Comparison of ENCODE assay signal across 18 cellular contexts in the genomic region with DNA sequence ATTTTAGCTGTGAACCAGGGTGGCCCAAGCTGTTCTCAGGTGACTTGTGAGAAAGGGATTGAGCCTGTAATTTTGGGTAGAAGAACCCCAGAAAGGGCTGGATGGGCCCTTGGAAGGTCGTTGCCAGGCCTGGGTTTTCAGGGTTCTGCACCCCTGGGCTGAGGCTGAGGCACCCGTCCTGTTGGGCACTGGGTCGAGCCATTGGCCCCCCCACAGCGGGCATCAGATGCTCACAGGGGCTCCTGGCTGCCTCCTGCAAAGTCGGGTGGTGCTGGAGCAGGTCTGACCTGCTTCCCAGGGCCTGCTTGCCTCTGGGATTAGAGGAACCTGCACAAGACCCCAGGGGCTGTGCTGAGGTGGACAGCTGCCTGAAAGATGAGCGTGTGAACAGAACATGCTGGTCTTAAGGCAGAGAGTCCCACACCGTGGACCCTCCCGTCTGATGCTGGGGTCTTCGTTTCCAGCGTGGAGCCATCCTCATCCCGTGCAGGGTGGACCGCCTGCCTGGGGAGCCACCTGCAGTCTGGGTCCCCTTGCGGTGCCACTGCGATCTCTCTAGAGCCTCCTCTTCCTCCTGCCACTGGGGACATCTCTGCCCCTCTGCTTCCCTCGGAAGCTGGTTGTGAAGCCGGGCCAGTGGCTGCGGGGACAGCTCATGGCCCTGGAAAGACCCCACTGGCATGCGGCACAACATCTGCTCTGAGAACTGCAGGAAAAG. TPM values are rescaled to one million over a fixed set of nuclear protein-coding genes. Genes with fewer than 3 reads are reported as not detected.
"Had no signal": no experiment of that assay in that cellular context is flagged by ENCODE, and none has a peak within 500 bp of the region (broad histone marks: within the 10 kb centered on the region; RNA-seq: fewer than 3 reads in every experiment).

No MANE protein-coding gene starts in this region.

- H3K27ac Mint-ChIP-seq: activated naive CD8-positive, alpha-beta T cell treated with anti-CD3 and anti-CD28 coated beads, Interleukin-2, amount 50 U/mL, for 24 hours; activated T-cell treated with anti-CD3 and anti-CD28 coated beads, Interleukin-2, amount 50 U/mL, for 72 hours; memory B cell; neural progenitor cell had no signal

- H3K36me3 ChIP-seq: colonic mucosa, gastrocnemius medialis, heart right ventricle, left ventricle myocardium inferior, neural progenitor cell, right atrium auricular region, transverse colon had no signal

- H3K4me1 ChIP-seq: colonic mucosa, gastrocnemius medialis, neural progenitor cell, transverse colon had no signal

- H3K4me2 ChIP-seq: neural progenitor cell, smooth muscle cell had no signal

- DNase-seq: activated CD4-positive, alpha-beta memory T cell treated with anti-CD3 and anti-CD28 coated beads, Interleukin-2, amount 10 ng/mL, durations not matched to agents 7 days and 5 days; activated CD4-positive, alpha-beta T cell treated with anti-CD3 and anti-CD28 coated beads for 1 hour; activated CD8-positive, alpha-beta memory T cell treated with anti-CD3 and anti-CD28 coated beads, Interleukin-2, amount 50 U/mL, for 4 hours; activated naive CD8-positive, alpha-beta T cell treated with anti-CD3 and anti-CD28 coated beads, Interleukin-2, amount 50 U/mL, for 24 hours; activated T-cell treated with anti-CD3 and anti-CD28 coated beads, Interleukin-2, amount 50 U/mL, for 72 hours; colonic mucosa; effector memory CD4-positive, alpha-beta T cell; gastrocnemius medialis; heart right ventricle; islet precursor cell; left ventricle myocardium inferior; transverse colon had no signal

- H3K4me3 Mint-ChIP-seq: activated CD4-positive, alpha-beta memory T cell treated with anti-CD3 and anti-CD28 coated beads, Interleukin-2, amount 10 ng/mL, durations not matched to agents 7 days and 5 days; activated naive CD8-positive, alpha-beta T cell treated with anti-CD3 and anti-CD28 coated beads, Interleukin-2, amount 50 U/mL, for 24 hours; neural progenitor cell had no signal

- H3K27me3 ChIP-seq: neural progenitor cell had no signal

- H3K4me3 ChIP-seq: colonic mucosa, gastrocnemius medialis, heart right ventricle, neural progenitor cell, right atrium auricular region, smooth muscle cell, transverse colon had no signal

- H3K9me3 Mint-ChIP-seq: activated CD4-positive, alpha-beta memory T cell treated with anti-CD3 and anti-CD28 coated beads, Interleukin-2, amount 10 ng/mL, durations not matched to agents 7 days and 5 days; activated naive CD8-positive, alpha-beta T cell treated with anti-CD3 and anti-CD28 coated beads, Interleukin-2, amount 50 U/mL, for 24 hours; activated T-cell treated with anti-CD3 and anti-CD28 coated beads, Interleukin-2, amount 50 U/mL, for 72 hours; memory B cell; neural progenitor cell; stimulated activated memory B cell treated with anti-CD40 and anti-IgM and Interleukin-4, amounts not matched to agents 10 μg/mL and 1 μg/mL and 100 μg/mL, for 72 hours had no signal

- H2AFZ ChIP-seq: neural progenitor cell had no signal

- H3K27ac ChIP-seq: neural progenitor cell had no signal

- H3K36me3 Mint-ChIP-seq: memory B cell; neural progenitor cell; stimulated activated memory B cell treated with anti-CD40 and anti-IgM and Interleukin-4, amounts not matched to agents 10 μg/mL and 1 μg/mL and 100 μg/mL, for 72 hours had no signal

- ATAC-seq: activated naive CD8-positive, alpha-beta T cell treated with anti-CD3 and anti-CD28 coated beads, Interleukin-2, amount 50 U/mL, for 24 hours; gastrocnemius medialis; stimulated activated memory B cell treated with anti-CD40 and anti-IgM and Interleukin-4, amounts not matched to agents 10 μg/mL and 1 μg/mL and 100 μg/mL, for 72 hours had no signal

- H3K9me3 ChIP-seq: colonic mucosa, gastrocnemius medialis, heart right ventricle, left ventricle myocardium inferior, right atrium auricular region, transverse colon had no signal

RNA-seq across cellular contexts. Expression of gene TRPM2, which starts 1.7 kb away (rescaled TPM):
- total RNA-seq: fibroblast of lung had no signal
- polyA plus RNA-seq: fibroblast of lung, smooth muscle cell had no signal
